17 cellular contexts compared by ENCODE assay signal in the genomic region with DNA sequence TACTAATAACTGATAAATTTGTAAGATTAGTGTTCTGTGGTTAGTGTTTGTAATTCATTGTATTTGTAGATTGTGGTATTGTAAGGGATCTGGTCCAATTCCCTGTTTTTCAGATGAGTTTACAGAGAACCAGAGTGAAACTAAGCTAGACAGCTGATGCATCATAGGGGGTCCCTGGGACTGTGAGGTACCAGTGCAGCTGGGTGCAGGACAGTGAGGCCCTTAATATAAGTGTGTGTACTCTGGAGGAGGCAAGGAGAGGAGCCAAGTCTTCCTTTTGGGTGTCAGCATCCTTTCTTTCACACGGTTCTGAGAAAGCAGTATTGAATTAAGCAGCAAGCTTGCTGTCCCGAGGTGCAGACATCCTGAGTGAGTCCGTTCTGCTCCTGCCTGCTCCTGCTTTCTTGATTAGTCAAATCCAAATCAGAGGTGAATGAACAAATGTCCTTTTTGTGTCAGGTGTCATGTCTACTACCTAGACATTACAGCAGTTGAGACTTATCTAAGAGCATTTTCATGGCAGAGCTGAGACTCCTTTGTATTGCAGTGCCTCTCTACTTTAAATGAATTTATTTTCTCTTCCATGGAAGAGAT. TPM values are rescaled to one million over a fixed set of nuclear protein-coding genes. Genes with fewer than 3 reads are reported as not detected.
DNase-seq lines count a peak whose midpoint lies in the region; ATAC-seq and TF ChIP-seq lines count a peak whose summit lies in the region.
"Had no signal": no experiment of that assay in that cellular context is flagged by ENCODE, and none has a peak within 500 bp of the region (broad histone marks: within the 10 kb centered on the region; RNA-seq: fewer than 3 reads in every experiment).

No MANE protein-coding gene starts in this region.

- H4K20me1 ChIP-seq in GM23248 (ENCODE audit: insufficient read depth): peaks cover 47% of the 10 kb centered on the region
- H4K20me1 ChIP-seq in MM.1S (ENCODE audit: insufficient read depth, low read length): no peaks in the 10 kb centered on the region

- H3K4me3 ChIP-seq in GM23248 (peak overlapping the region; percentile 67), adipocyte (ENCODE audit: low read length) (peak overlapping the region; percentile 37), mesenchymal stem cell (ENCODE audit: insufficient read depth in 1 of 2, low read depth in 1 of 2, low read length in 2 of 2) (peak overlapping the region in 1 of 2 experiments; percentile 12), testis (no peak overlapping the region), MM.1S (ENCODE audit: low read length) (no peak overlapping the region)
- H3K4me3 ChIP-seq: lung, tibial nerve had no signal

- H3K4ac ChIP-seq in mesenchymal stem cell (ENCODE audit: low read depth in 1 of 2, low read length in 2 of 2): peak overlapping the region in 1 of 2 experiments; percentile 51

- peak overlapping the region; percentile 93 for H3K4me2 ChIP-seq in GM23248 (ENCODE audit: unreplicated experiment)
- H3K4me2 ChIP-seq in mesenchymal stem cell (ENCODE audit: low read length, poor library complexity, severe bottlenecking): peak overlapping the region; percentile 21
- no peak overlapping the region for H3K4me2 ChIP-seq in MM.1S (ENCODE audit: low read depth, low read length)

- no peak overlapping the region for H4K91ac ChIP-seq in mesenchymal stem cell (ENCODE audit: low read length)

- TF ChIP-seq POLR2A in testis (IDR thresholded peaks at IDR 0.05): no peak

- no peak overlapping the region for H2BK12ac ChIP-seq in mesenchymal stem cell (ENCODE audit: low read length in 2 of 2)

- H3K9me2 ChIP-seq in GM23248 (ENCODE audit: insufficient read depth) (no peaks in the 10 kb centered on the region), MM.1S (replicated peaks; ENCODE audit: insufficient read depth, low read length) (no peaks in the 10 kb centered on the region)

- no peak overlapping the region for H2BK120ac ChIP-seq in mesenchymal stem cell (ENCODE audit: low read depth, low read length)

- in situ Hi-C loops in GM23248 (cut with MboI): no loop called here

- H3K9me3 ChIP-seq in GM23248 (ENCODE audit: low read depth) (no peaks in the 10 kb centered on the region), adipocyte (ENCODE audit: control insufficient read depth, low read length) (no peaks in the 10 kb centered on the region), mesenchymal stem cell (ENCODE audit: control insufficient read depth, low read length) (no peaks in the 10 kb centered on the region), testis (no peaks in the 10 kb centered on the region), MM.1S (replicated peaks; ENCODE audit: insufficient read depth, low read length) (no peaks in the 10 kb centered on the region)

- H3K9ac ChIP-seq in GM23248: peak overlapping the region; percentile 21
- peak overlapping the region; percentile 24 for H3K9ac ChIP-seq in adipocyte (ENCODE audit: low read length)
- peak overlapping the region; percentile 85 for H3K9ac ChIP-seq in mesenchymal stem cell (ENCODE audit: low read length)
- no peak overlapping the region for H3K9ac ChIP-seq in MM.1S (ENCODE audit: low read length)

- WGBS in GM23248 (ENCODE audit: low coverage in 1 of 2, low lambda C conversion rate in 2 of 2, missing lambda C conversion rate in 2 of 2), 2 experiments: 21 to 28% methylated on average over 3 of the region's 3 CpGs
- WGBS in mesenchymal stem cell: 90% methylated on average over 3 of the region's 3 CpGs
- 52 to 58% methylated on average over 3 of the region's 3 CpGs for WGBS in testis, 2 donors

- peak overlapping the region; percentile 60 for H3K27ac ChIP-seq in 22Rv1
- peak overlapping the region; percentile 80 for H3K27ac ChIP-seq in GM23248
- H3K27ac ChIP-seq in mesenchymal stem cell (ENCODE audit: low read length, poor library complexity, severe bottlenecking): no peak overlapping the region
- no peak overlapping the region for H3K27ac ChIP-seq in testis
- H3K27ac ChIP-seq in MM.1S (ENCODE audit: low read length): no peak overlapping the region
- H3K27ac ChIP-seq: epithelial cell of prostate, neutrophil had no signal

- H2AK5ac ChIP-seq in mesenchymal stem cell (ENCODE audit: low read length, severe bottlenecking): peak overlapping the region; percentile 7

- DNase-seq in GM23248: peak; percentile 52
- DNase-seq in adipocyte (ENCODE audit: low read depth): no peak
- no peak for DNase-seq in mesenchymal stem cell
- DNase-seq in testis: no peak
- no peak for DNase-seq in MM.1S
- DNase-seq: activated CD8-positive, alpha-beta memory T cell treated with anti-CD3 and anti-CD28 coated beads for 24 hours; activated naive CD4-positive, alpha-beta T cell treated with anti-CD3 and anti-CD28 coated beads, Interleukin-2, amount 50 U/mL, for 16 hours; NCI-H510A; SHP77; stimulated activated CD4-positive, alpha-beta T cell treated with anti-CD3 and anti-CD28 coated beads, Interleukin-15, amount 100 ng/mL, for 24 hours had no signal

- ATAC-seq in esophagus mucosa (no peak), GM18498 (IDR thresholded peaks at IDR 0.05; ENCODE audit: unreplicated experiment) (no peak)

- H3K14ac ChIP-seq in mesenchymal stem cell (ENCODE audit: low read length in 2 of 2): no peak overlapping the region

- peaks cover 92% of the 10 kb centered on the region for H3K4me1 ChIP-seq in GM23248 (ENCODE audit: insufficient read depth)
- peaks cover 90% of the 10 kb centered on the region for H3K4me1 ChIP-seq in adipocyte (ENCODE audit: control insufficient read depth, insufficient read depth, low read length)
- H3K4me1 ChIP-seq in mesenchymal stem cell (ENCODE audit: control insufficient read depth, insufficient read depth, low read depth, low read length): peaks cover 3% of the 10 kb centered on the region
- H3K4me1 ChIP-seq in testis: no peaks in the 10 kb centered on the region
- no peaks in the 10 kb centered on the region for H3K4me1 ChIP-seq in MM.1S (ENCODE audit: low read length)

- H3K79me2 ChIP-seq in GM23248 (ENCODE audit: insufficient read depth): peaks cover 100% of the 10 kb centered on the region
- peaks cover 89% of the 10 kb centered on the region for H3K79me2 ChIP-seq in MM.1S (ENCODE audit: low read length)

- no peak overlapping the region for H2BK15ac ChIP-seq in mesenchymal stem cell (ENCODE audit: low read depth, poor library complexity, severe bottlenecking)

- H3K79me1 ChIP-seq in mesenchymal stem cell (replicated peaks; ENCODE audit: low read length, poor library complexity, severe bottlenecking): no peaks in the 10 kb centered on the region

- H2BK5ac ChIP-seq in mesenchymal stem cell (ENCODE audit: low read depth, low read length, poor library complexity, severe bottlenecking): no peak overlapping the region

- H2AFZ ChIP-seq in GM23248 (no peak overlapping the region), mesenchymal stem cell (ENCODE audit: low read depth, low read length) (no peak overlapping the region), MM.1S (ENCODE audit: low read length) (no peak overlapping the region)

- intact Hi-C loops in testis (cut with DNase I; ENCODE audit: low total_unique reads): no loop called here

- peak overlapping the region; percentile 54 for H4K8ac ChIP-seq in mesenchymal stem cell (ENCODE audit: low read length)

- TF ChIP-seq CTCF in 22Rv1 (IDR thresholded peaks at IDR 0.05): no peak
- no peak for TF ChIP-seq CTCF in testis (IDR thresholded peaks at IDR 0.05)
- TF ChIP-seq CTCF in MM.1S (IDR thresholded peaks at IDR 0.05; ENCODE audit: low read length): no peak

- H3K36me3 ChIP-seq in GM23248 (ENCODE audit: low read depth) (peaks cover 4% of the 10 kb centered on the region; the same call in 1 of the 2 replicates), adipocyte (ENCODE audit: control insufficient read depth, insufficient read depth, low read length, severe bottlenecking) (no peaks in the 10 kb centered on the region), mesenchymal stem cell (ENCODE audit: control insufficient read depth in 1 of 2, insufficient read depth in 2 of 2, low read depth in 1 of 2, low read length in 2 of 2) (peaks cover 0 to 16% of the 10 kb centered on the region in 2 experiments), testis (ENCODE audit: low read depth, missing control alignments) (no peaks in the 10 kb centered on the region), MM.1S (replicated peaks; ENCODE audit: insufficient read depth, low read length) (no peaks in the 10 kb centered on the region)
- H3K36me3 ChIP-seq: neutrophil, tibial nerve had no signal

- H3F3A ChIP-seq in GM23248 (ENCODE audit: insufficient read depth) (peaks cover 99% of the 10 kb centered on the region), MM.1S (ENCODE audit: insufficient read depth, low read length) (no peaks in the 10 kb centered on the region)

- H3K27me3 ChIP-seq in GM23248 (replicated peaks; ENCODE audit: insufficient read depth) (no peaks in the 10 kb centered on the region), adipocyte (replicated peaks; ENCODE audit: control insufficient read depth, insufficient read depth, low read length) (no peaks in the 10 kb centered on the region), mesenchymal stem cell (ENCODE audit: control insufficient read depth in 1 of 2, insufficient read depth in 1 of 2, low read length in 2 of 2) (no peaks in the 10 kb centered on the region), testis (no peaks in the 10 kb centered on the region), MM.1S (replicated peaks; ENCODE audit: insufficient read depth, low read length) (no peaks in the 10 kb centered on the region)
- H3K27me3 ChIP-seq: neutrophil, tibial nerve had no signal

- H3K23ac ChIP-seq in mesenchymal stem cell (ENCODE audit: low read length in 2 of 2): no peak overlapping the region

- peak overlapping the region in 1 of 2 experiments; percentile 66 for H3K18ac ChIP-seq in mesenchymal stem cell (ENCODE audit: low read depth in 1 of 2, low read length in 2 of 2)

RNA-seq across cellular contexts. Expression of gene SOCS5, which starts 21.6 kb away (rescaled TPM):
- 186 and 243 TPM in 2 replicates for total RNA-seq in GM23248 (2014; rRNA removed; shearing (Covaris generic))
- 96.9 and 101 TPM in 2 replicates for polyA plus RNA-seq in GM23248 (2016; fragmentation: Nextera tagmentation; extraction: Ambion mirVana)
- 17.2 TPM for polyA plus RNA-seq in mesenchymal stem cell (2013, experiment 1 of 2)
- 17.6 TPM for polyA plus RNA-seq in mesenchymal stem cell (2013, experiment 2 of 2)
- 10 to 100 TPM; 29.5 to 32.0 TPM for total RNA-seq in testis
- polyA plus RNA-seq in testis (ENCODE audit: insufficient read depth, low read depth, low replicate concordance): 19.4 TPM
- total RNA-seq in esophagus mucosa: 5.4 TPM

Comparison
In these comparisons a context has a peak if more than half of its experiments do, and no peak if none do; other contexts are left out.
1. H3K27ac ChIP-seq: peak in 22Rv1 (single experiment) and GM23248 (single experiment); none in mesenchymal stem cell (single experiment), testis (0 of 2) and MM.1S (single experiment).
2. H3K4me3 ChIP-seq: peak in GM23248 (single experiment) and adipocyte (single experiment); none in testis (0 of 2) and MM.1S (single experiment).